ENCODE assay signal across 1 cellular context in the genomic region with DNA sequence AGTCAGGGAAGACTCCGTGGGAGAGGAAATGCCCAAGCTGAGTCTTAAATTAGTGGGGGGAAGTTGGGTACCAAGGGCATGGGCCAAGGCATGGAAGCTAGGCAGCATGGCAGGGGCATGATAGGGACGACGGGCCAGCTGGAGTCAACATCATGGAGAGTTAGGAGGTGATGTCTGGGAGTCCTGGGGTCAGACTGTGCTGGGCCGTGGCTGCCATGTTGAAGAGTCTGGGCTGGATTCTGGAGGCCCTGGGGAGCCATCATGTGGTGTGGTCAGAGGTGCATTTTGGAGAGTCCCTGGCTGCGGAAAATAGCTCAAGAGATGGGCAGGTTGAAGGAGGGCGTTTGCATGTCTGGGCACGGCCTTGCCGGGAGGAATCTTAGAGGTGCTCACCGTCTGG.
TF ChIP-seq lines count a peak whose summit lies in the region.

No MANE protein-coding gene starts in this region.

TF ChIP-seq in GM12878, 131 proteins besides CTCF, POLR2A, EP300 and RAD21 (continued from another document):
- TF ChIP-seq, protein P1, sequence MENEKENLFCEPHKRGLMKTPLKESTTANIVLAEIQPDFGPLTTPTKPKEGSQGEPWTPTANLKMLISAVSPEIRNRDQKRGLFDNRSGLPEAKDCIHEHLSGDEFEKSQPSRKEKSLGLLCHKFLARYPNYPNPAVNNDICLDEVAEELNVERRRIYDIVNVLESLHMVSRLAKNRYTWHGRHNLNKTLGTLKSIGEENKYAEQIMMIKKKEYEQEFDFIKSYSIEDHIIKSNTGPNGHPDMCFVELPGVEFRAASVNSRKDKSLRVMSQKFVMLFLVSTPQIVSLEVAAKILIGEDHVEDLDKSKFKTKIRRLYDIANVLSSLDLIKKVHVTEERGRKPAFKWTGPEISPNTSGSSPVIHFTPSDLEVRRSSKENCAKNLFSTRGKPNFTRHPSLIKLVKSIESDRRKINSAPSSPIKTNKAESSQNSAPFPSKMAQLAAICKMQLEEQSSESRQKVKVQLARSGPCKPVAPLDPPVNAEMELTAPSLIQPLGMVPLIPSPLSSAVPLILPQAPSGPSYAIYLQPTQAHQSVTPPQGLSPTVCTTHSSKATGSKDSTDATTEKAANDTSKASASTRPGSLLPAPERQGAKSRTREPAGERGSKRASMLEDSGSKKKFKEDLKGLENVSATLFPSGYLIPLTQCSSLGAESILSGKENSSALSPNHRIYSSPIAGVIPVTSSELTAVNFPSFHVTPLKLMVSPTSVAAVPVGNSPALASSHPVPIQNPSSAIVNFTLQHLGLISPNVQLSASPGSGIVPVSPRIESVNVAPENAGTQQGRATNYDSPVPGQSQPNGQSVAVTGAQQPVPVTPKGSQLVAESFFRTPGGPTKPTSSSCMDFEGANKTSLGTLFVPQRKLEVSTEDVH (IDR thresholded peaks at IDR 0.05; ENCODE audit: low read depth, partially characterized antibody): no peak
- no peak for TF ChIP-seq PAX8 (IDR thresholded peaks at IDR 0.05)
- TF ChIP-seq, protein P2, sequence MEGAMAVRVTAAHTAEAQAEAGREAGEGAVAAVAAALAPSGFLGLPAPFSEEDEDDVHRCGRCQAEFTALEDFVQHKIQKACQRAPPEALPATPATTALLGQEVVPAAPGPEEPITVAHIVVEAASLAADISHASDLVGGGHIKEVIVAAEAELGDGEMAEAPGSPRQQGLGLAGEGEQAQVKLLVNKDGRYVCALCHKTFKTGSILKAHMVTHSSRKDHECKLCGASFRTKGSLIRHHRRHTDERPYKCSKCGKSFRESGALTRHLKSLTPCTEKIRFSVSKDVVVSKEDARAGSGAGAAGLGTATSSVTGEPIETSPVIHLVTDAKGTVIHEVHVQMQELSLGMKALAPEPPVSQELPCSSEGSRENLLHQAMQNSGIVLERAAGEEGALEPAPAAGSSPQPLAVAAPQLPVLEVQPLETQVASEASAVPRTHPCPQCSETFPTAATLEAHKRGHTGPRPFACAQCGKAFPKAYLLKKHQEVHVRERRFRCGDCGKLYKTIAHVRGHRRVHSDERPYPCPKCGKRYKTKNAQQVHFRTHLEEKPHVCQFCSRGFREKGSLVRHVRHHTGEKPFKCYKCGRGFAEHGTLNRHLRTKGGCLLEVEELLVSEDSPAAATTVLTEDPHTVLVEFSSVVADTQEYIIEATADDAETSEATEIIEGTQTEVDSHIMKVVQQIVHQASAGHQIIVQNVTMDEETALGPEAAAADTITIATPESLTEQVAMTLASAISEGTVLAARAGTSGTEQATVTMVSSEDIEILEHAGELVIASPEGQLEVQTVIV (IDR thresholded peaks at IDR 0.05; ENCODE audit: borderline replicate concordance, partially characterized antibody): no peak
- TF ChIP-seq RUNX3 (IDR thresholded peaks at IDR 0.05; ENCODE audit: low read length): no peak
- TF ChIP-seq BHLHE40 (IDR thresholded peaks at IDR 0.05; ENCODE audit: borderline replicate concordance in 1 of 2, low read depth in 2 of 2, low read length in 1 of 2): no peak
- no peak for TF ChIP-seq HCFC1 (IDR thresholded peaks at IDR 0.05; ENCODE audit: low read length)
- TF ChIP-seq CHD4 (IDR thresholded peaks at IDR 0.05): no peak
- TF ChIP-seq CBX5 (IDR thresholded peaks at IDR 0.05; ENCODE audit: low read depth): no peak
- TF ChIP-seq CREM (IDR thresholded peaks at IDR 0.05; ENCODE audit: low read depth): no peak
- TF ChIP-seq RCOR1 (conservative IDR thresholded peaks at IDR 0.05; ENCODE audit: low read depth, low read length): no peak
